Comparison of ENCODE assay signal across 17 cellular contexts in the genomic region with DNA sequence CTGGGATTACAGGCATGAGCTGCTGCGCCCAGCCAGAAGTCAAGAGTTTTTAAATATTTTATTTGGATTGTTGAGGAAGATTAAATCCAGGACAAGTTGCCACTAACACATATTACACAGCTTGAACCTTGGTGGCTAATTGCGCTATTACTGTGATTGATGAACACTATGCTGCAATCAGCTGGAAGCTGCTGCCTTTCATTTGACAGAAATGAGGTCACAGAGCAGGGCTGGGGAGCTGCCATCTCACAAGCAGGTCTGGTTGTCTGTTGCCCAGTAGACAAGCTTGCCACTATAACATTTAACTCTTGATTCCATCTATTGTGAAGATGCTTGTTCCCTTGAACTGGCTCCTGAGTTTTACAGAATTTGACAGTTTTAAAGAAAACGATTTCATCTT.
"Had no signal": no experiment of that assay in that cellular context is flagged by ENCODE, and none has a peak within 500 bp of the region (broad histone marks: within the 10 kb centered on the region; RNA-seq: fewer than 3 reads in every experiment).

No MANE protein-coding gene starts in this region.

- ATAC-seq: activated CD8-positive, alpha-beta T cell treated with anti-CD3 and anti-CD28 coated beads, Interleukin-2, amount 10 ng/mL, durations not matched to agents 7 days and 5 days; activated T-cell treated with anti-CD3 and anti-CD28 coated beads, Interleukin-2, amount 50 U/mL, for 72 hours; effector memory CD8-positive, alpha-beta T cell; gastroesophageal sphincter; heart right ventricle; psoas muscle; right lobe of liver had no signal

- H3K4me1 ChIP-seq: gastroesophageal sphincter, heart right ventricle, psoas muscle, right lobe of liver, spleen, tibial nerve, uterus had no signal

- H3K4me3 ChIP-seq: gastroesophageal sphincter, heart right ventricle, lung, psoas muscle, right lobe of liver, spleen, tibial nerve, uterus had no signal

- DNase-seq: activated CD4-positive, alpha-beta T cell treated with anti-CD3 and anti-CD28 coated beads for 4 hours; activated CD8-positive, alpha-beta memory T cell treated with anti-CD3 and anti-CD28 coated beads, Interleukin-2, amount 50 U/mL, for 4 hours; activated CD8-positive, alpha-beta T cell treated with anti-CD3 and anti-CD28 coated beads, Interleukin-2, amount 10 ng/mL, durations not matched to agents 7 days and 5 days; activated gamma-delta T cell; activated T-cell treated with anti-CD3 and anti-CD28 coated beads, Interleukin-2, amount 50 U/mL, for 72 hours; anterior cingulate cortex; effector memory CD8-positive, alpha-beta T cell; heart right ventricle; islet precursor cell; nephron progenitor cell; psoas muscle; right lobe of liver; spleen; uterus had no signal

- H3K9me3 ChIP-seq: gastroesophageal sphincter, heart right ventricle, psoas muscle, right lobe of liver, spleen, tibial nerve, uterus had no signal

- H3K27ac ChIP-seq: gastroesophageal sphincter, heart right ventricle, psoas muscle, right lobe of liver, spleen, tibial nerve, uterus had no signal

- H3K36me3 ChIP-seq: gastroesophageal sphincter, heart right ventricle, right lobe of liver, spleen, tibial nerve, uterus had no signal

- H3K27me3 ChIP-seq: right lobe of liver, uterus had no signal
